Comparison of ENCODE assay signal across 2 cellular contexts in the genomic region with DNA sequence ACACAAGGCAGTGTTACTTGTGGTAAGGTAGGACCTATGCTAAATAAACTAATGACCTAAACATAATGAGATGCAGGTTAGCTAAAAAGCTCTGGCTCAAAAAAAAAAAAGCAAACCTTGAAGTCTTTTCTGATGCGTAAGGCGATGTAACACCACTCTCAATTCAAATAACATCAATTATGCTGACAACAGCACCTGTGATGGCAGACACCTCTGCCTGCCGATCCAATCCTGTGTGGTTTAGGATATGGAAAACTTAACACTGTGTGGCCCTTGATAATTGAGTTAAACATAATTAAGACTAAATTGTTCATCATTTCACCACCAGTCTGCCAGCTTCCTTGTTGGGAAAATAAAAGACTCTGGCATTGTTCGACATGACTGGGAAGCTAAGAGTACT.
TF ChIP-seq lines count a peak whose summit lies in the region.

No MANE protein-coding gene starts in this region.

TF ChIP-seq in A549, 52 proteins besides CTCF, POLR2A, EP300 and RAD21:
- peak; percentile 31 for TF ChIP-seq MAFK (IDR thresholded peaks at IDR 0.05; ENCODE audit: partially characterized antibody)
- no peak for TF ChIP-seq ZNF302 (CRISPR knock-in tag; IDR thresholded peaks at IDR 0.05)
- no peak for TF ChIP-seq ZSCAN20 (CRISPR knock-in tag; IDR thresholded peaks at IDR 0.05)
- TF ChIP-seq, protein P1, sequence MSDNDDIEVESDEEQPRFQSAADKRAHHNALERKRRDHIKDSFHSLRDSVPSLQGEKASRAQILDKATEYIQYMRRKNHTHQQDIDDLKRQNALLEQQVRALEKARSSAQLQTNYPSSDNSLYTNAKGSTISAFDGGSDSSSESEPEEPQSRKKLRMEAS (IDR thresholded peaks at IDR 0.05) = no peak
- TF ChIP-seq ZFP36 (IDR thresholded peaks at IDR 0.05; ENCODE audit: borderline replicate concordance, partially characterized antibody) = no peak
- TF ChIP-seq, protein P2, sequence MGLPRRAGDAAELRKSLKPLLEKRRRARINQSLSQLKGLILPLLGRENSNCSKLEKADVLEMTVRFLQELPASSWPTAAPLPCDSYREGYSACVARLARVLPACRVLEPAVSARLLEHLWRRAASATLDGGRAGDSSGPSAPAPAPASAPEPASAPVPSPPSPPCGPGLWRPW (IDR thresholded peaks at IDR 0.05) = no peak

TF ChIP-seq in K562, 482 proteins besides CTCF, POLR2A, EP300 and RAD21:
- TF ChIP-seq ZNF408 (CRISPR knock-in tag; IDR thresholded peaks at IDR 0.05; ENCODE audit: low read depth) (no peak), ZNF316 (IDR thresholded peaks at IDR 0.05) (0 out of 2 replicates have a peak, but pooled peaks have one; percentile 10), KDM1A (IDR thresholded peaks at IDR 0.05) (no peak), ZNF589 (CRISPR knock-in tag; IDR thresholded peaks at IDR 0.05; ENCODE audit: low read depth) (no peak)
